ENCODE assay signal across 1 cellular context in genomic region chr17:41733348-41734138, GRCh38.
TF ChIP-seq lines count a peak whose summit lies in the region.

No MANE protein-coding gene starts in this region.

TF ChIP-seq in IMR-90, 13 proteins besides CTCF, POLR2A, EP300 and RAD21:
- no peak for TF ChIP-seq FOS (IDR thresholded peaks at IDR 0.05; ENCODE audit: low read depth, low read length)
- no peak for TF ChIP-seq SMC3 (IDR thresholded peaks at IDR 0.05; ENCODE audit: low read depth, low read length)
- TF ChIP-seq CEBPB (IDR thresholded peaks at IDR 0.05; ENCODE audit: low read depth, low read length), result no peak
- TF ChIP-seq MXI1 (IDR thresholded peaks at IDR 0.05; ENCODE audit: borderline replicate concordance, low read depth, low read length), result no peak
- no peak for TF ChIP-seq RFX5 (IDR thresholded peaks at IDR 0.05; ENCODE audit: low read depth, low read length)
- TF ChIP-seq CHD1 (IDR thresholded peaks at IDR 0.05; ENCODE audit: low read depth, low read length), result no peak
- TF ChIP-seq, protein P1, sequence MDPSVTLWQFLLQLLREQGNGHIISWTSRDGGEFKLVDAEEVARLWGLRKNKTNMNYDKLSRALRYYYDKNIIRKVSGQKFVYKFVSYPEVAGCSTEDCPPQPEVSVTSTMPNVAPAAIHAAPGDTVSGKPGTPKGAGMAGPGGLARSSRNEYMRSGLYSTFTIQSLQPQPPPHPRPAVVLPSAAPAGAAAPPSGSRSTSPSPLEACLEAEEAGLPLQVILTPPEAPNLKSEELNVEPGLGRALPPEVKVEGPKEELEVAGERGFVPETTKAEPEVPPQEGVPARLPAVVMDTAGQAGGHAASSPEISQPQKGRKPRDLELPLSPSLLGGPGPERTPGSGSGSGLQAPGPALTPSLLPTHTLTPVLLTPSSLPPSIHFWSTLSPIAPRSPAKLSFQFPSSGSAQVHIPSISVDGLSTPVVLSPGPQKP (IDR thresholded peaks at IDR 0.05; ENCODE audit: borderline replicate concordance, low read depth, low read length), result no peak
- TF ChIP-seq RCOR1 (IDR thresholded peaks at IDR 0.05; ENCODE audit: insufficient replicate concordance, low read length), result no peak
- no peak for TF ChIP-seq NFE2L2 (IDR thresholded peaks at IDR 0.05; ENCODE audit: low read depth, low read length)
